Comparison of ENCODE assay signal across 17 cellular contexts in the genomic region with DNA sequence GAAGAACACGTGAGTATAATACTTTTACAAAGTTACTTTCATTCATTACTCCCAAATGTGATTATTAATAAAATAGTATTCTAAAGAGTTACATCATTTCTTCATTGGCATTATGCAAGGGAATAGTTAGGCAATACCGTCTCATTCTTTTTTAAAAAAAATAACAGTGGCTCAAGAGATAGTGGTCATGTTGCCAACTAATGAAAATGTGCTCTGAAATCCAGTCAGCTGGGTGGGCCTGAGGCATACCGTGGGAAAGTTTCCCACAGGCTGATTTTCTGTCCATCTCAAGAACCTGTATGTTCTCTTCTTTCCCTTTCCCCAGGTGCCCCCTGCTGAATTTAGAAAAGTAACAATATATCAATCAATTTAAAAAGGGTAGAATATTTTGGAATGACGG. TPM values are rescaled to one million over a fixed set of nuclear protein-coding genes. Genes with fewer than 3 reads are reported as not detected.
DNase-seq lines count a peak whose midpoint lies in the region; ATAC-seq and TF ChIP-seq lines count a peak whose summit lies in the region.
"Had no signal": no experiment of that assay in that cellular context is flagged by ENCODE, and none has a peak within 500 bp of the region (broad histone marks: within the 10 kb centered on the region; RNA-seq: fewer than 3 reads in every experiment).

No MANE protein-coding gene starts in this region.

- peaks cover 38 to 46% of the 10 kb centered on the region in 2 donors for H3K36me3 ChIP-seq in ascending aorta
- peaks cover 47% of the 10 kb centered on the region for H3K36me3 ChIP-seq in cardiac muscle cell
- H3K36me3 ChIP-seq in CD4-positive, alpha-beta memory T cell (ENCODE audit: insufficient read depth, low read length), result peaks cover 36% of the 10 kb centered on the region

- H3K27me3 ChIP-seq in ascending aorta (no peaks in the 10 kb centered on the region), cardiac muscle cell (no peaks in the 10 kb centered on the region)
- H3K27me3 ChIP-seq in CD4-positive, alpha-beta memory T cell (ENCODE audit: insufficient read depth, low read length), result no peaks in the 10 kb centered on the region
- H3K27me3 ChIP-seq: neutrophil had no signal

- POLR2A ChIA-PET in CD4-positive, alpha-beta memory T cell (lab: Charles Lee; ENCODE audit: partially characterized antibody), result no interaction called here

- CTCF ChIA-PET in CD4-positive, alpha-beta memory T cell (lab: Charles Lee; ENCODE audit: partially characterized antibody), result no interaction called here

- no peak overlapping the region for H3K4me3 ChIP-seq in GM12865 (ENCODE audit: low read depth, low read length)
- H3K4me3 ChIP-seq in ascending aorta, result no peak overlapping the region
- H3K4me3 ChIP-seq in cardiac muscle cell, result no peak overlapping the region
- H3K4me3 ChIP-seq in CD4-positive, alpha-beta memory T cell (ENCODE audit: low read length in 2 of 2), result no peak overlapping the region

- peaks cover 2 to 9% (median 5%) of the 10 kb centered on the region in 4 donors for H3K4me1 Mint-ChIP-seq in CD4-positive, alpha-beta memory T cell

- no peaks in the 10 kb centered on the region for H3K27me3 Mint-ChIP-seq in CD4-positive, alpha-beta memory T cell
- H3K27me3 Mint-ChIP-seq: CD8-positive, alpha-beta memory T cell; dendritic cell treated with granulocyte-macrophage colony-stimulating factor and Interleukin-4, amounts not matched to agents 40 ng/mL and 50 ng/mL, for 4 days had no signal

- no peak overlapping the region for H3K4me3 Mint-ChIP-seq in CD4-positive, alpha-beta memory T cell
- H3K4me3 Mint-ChIP-seq: CD8-positive, alpha-beta memory T cell; dendritic cell treated with granulocyte-macrophage colony-stimulating factor and Interleukin-4, amounts not matched to agents 40 ng/mL and 50 ng/mL, for 4 days had no signal

- H3K27ac Mint-ChIP-seq in CD4-positive, alpha-beta memory T cell, result no peak overlapping the region
- H3K27ac Mint-ChIP-seq: dendritic cell treated with granulocyte-macrophage colony-stimulating factor and Interleukin-4, amounts not matched to agents 40 ng/mL and 50 ng/mL, for 4 days had no signal

- intact Hi-C loops in ascending aorta (cut with DNase I), result loop anchor here (2.0 to 5.0 kb wide), 2 partner anchors 48 to 119 kb away; a partner anchor contains a TSS
- intact Hi-C loops in CD4-positive, alpha-beta memory T cell (cut with micrococcal nuclease), result loop anchor here (5.0 kb wide), 1 partner anchor 36 kb away; no protein-coding TSS in a partner anchor

- peak overlapping the region; percentile 35 to 43 for H3K27ac ChIP-seq in ascending aorta
- peak overlapping the region; percentile 42 for H3K27ac ChIP-seq in cardiac muscle cell
- H3K27ac ChIP-seq in CD4-positive, alpha-beta memory T cell (ENCODE audit: low read depth, low read length), result no peak overlapping the region
- H3K27ac ChIP-seq: HL-60, neutrophil, RWPE1 had no signal

- ATAC-seq in GM18873 (IDR thresholded peaks at IDR 0.05; ENCODE audit: low FRiP score, unreplicated experiment), result no peak
- ATAC-seq: left lobe of liver had no signal

- no peaks in the 10 kb centered on the region for H3K9me3 Mint-ChIP-seq in CD4-positive, alpha-beta memory T cell
- H3K9me3 Mint-ChIP-seq: CD8-positive, alpha-beta memory T cell; dendritic cell treated with granulocyte-macrophage colony-stimulating factor and Interleukin-4, amounts not matched to agents 40 ng/mL and 50 ng/mL, for 4 days had no signal

- H3K4me1 ChIP-seq in ascending aorta, result peaks cover 0 to 14% of the 10 kb centered on the region in 2 donors
- H3K4me1 ChIP-seq in cardiac muscle cell (ENCODE audit: low read depth), result peaks cover 16% of the 10 kb centered on the region
- no peaks in the 10 kb centered on the region for H3K4me1 ChIP-seq in CD4-positive, alpha-beta memory T cell (ENCODE audit: insufficient read depth, low read length)

- H3K9me3 ChIP-seq in ascending aorta (no peaks in the 10 kb centered on the region), cardiac muscle cell (ENCODE audit: low read depth) (no peaks in the 10 kb centered on the region)
- H3K9me3 ChIP-seq in CD4-positive, alpha-beta memory T cell (ENCODE audit: control insufficient read depth in 1 of 2, low read length in 2 of 2), result no peaks in the 10 kb centered on the region
- H3K9me3 ChIP-seq: neutrophil had no signal

- peaks cover 45 to 73% of the 10 kb centered on the region in 2 donors for H3K36me3 Mint-ChIP-seq in CD4-positive, alpha-beta memory T cell

- TF ChIP-seq CTCF in GM12865 (IDR thresholded peaks at IDR 0.05; ENCODE audit: insufficient read depth, low read depth, low read length, missing control alignments) (no peak), ascending aorta (IDR thresholded peaks at IDR 0.05) (no peak), cardiac muscle cell (IDR thresholded peaks at IDR 0.05; ENCODE audit: low read depth, low read length) (no peak)

- in situ Hi-C loops in ACHN (cut with HindIII; ENCODE audit: low pct_ligation_motif_present, low pct_unique_long_range_greater_than_20kb, low sequenced_read_pairs), result no loop called here

- DNase-seq in GM12865 (ENCODE audit: low read depth) (peak; percentile 62), ascending aorta (ENCODE audit: low spot score in 2 of 2) (no peak), cardiac muscle cell (ENCODE audit: low read depth in 1 of 2, low spot score in 1 of 2) (peak in 1 of 2 donors; percentile 81), stromal cell of bone marrow (ENCODE audit: low read depth) (peak; percentile 43), KG1 (lab: John Stamatoyannopoulos, UW) (no peak), ACHN (no peak)
- no peak for DNase-seq in CD4-positive, alpha-beta memory T cell
- DNase-seq: activated naive CD4-positive, alpha-beta T cell; CD8-positive, alpha-beta memory T cell; NCI-H524 treated with DMSO at 0.1 percent for 48 hours; T1000 had no signal

RNA-seq across cellular contexts. Expression of a gene that starts 40.8 kb away (rescaled TPM):
- total RNA-seq in ascending aorta, result not detected
- total RNA-seq in cardiac muscle cell, result 1.3 and 1.4 TPM in 2 replicates
- polyA plus RNA-seq in cardiac muscle cell, result 1.3 TPM in 1 of 2 replicates, not detected in the other
- under 1 TPM; 0.42 to 0.47 TPM for total RNA-seq in CD4-positive, alpha-beta memory T cell
- 1 to 10 TPM; 3.8 to 6.5 TPM for polyA plus RNA-seq in CD4-positive, alpha-beta memory T cell

RNA-seq across cellular contexts. Expression of a gene that starts 47.3 kb away (rescaled TPM):
- total RNA-seq in ascending aorta (47.0 TPM), cardiac muscle cell (54.8 and 75.1 TPM in 2 replicates)
- 56.8 and 120 TPM in 2 replicates for polyA plus RNA-seq in cardiac muscle cell
- 100 to 1,000 TPM; 195 to 203 TPM for total RNA-seq in CD4-positive, alpha-beta memory T cell
- polyA plus RNA-seq in CD4-positive, alpha-beta memory T cell, result 10 to 100 TPM; 25.4 to 58.1 TPM

Comparison
In these comparisons a context has a peak if more than half of its experiments do, and no peak if none do; other contexts are left out.
1. DNase-seq: peak in GM12865 (single experiment) and stromal cell of bone marrow (single experiment); none in ascending aorta (0 of 2), KG1 (single experiment), CD4-positive, alpha-beta memory T cell (0 of 5) and ACHN (single experiment).